ENCODE assay signal across 1 cellular context in the genomic region with DNA sequence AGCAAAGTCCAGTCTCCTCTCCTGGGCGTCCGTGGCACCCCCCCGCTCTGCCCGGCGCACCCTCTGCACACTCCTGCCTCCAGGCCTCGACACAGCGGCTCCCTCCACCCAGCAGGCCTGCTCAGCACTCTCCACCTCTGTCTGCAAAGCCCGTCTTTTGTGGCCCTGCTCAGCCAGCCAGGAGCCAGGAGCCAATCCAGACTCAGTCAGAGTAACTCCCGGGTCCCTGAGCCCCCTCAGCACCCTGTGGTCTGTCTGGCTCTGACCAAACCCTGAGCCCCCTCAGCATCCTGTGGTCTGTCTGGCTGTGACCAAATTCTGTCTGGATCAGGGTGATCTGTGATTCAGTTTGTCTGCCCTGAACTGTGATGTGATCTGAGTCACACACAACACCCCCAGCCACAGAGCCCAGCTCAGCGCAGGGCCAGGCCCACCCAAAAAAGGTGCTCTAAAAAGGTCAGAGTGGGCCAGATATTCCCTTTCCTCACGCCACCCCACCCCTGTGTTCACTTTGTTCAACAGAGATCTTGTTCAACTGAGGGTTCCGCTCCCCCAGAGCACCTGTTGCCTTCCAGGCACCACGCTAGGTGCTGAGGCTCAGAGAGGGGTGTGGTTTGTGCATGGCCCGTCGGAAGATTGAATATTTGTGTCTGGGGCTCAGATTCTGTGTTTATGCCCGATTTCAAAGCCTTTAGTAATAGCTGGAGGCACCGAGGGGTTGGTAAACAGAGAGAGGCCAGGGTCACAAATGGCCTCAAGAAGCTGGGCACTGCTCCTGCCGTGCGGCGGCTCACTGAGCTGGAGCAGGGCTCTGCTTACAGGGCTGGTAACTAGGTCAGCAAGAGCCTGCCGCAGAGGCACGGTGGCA.
TF ChIP-seq lines count a peak whose summit lies in the region.

No MANE protein-coding gene starts in this region.

TF ChIP-seq in H1, 55 proteins besides CTCF, POLR2A, EP300 and RAD21:
- TF ChIP-seq KDM5A (IDR thresholded peaks at IDR 0.05; ENCODE audit: low read length) = no peak
